16 cellular contexts compared by ENCODE assay signal in genomic region chr2:197249771-197250397, GRCh38.
DNase-seq lines count a peak whose midpoint lies in the region; ATAC-seq, FAIRE-seq and TF ChIP-seq lines count a peak whose summit lies in the region.
"Had no signal": no experiment of that assay in that cellular context is flagged by ENCODE, and none has a peak within 500 bp of the region (broad histone marks: within the 10 kb centered on the region; RNA-seq: fewer than 3 reads in every experiment).

No MANE protein-coding gene starts in this region.

- ATAC-seq in activated CD4-positive, alpha-beta T cell treated with anti-CD3 and anti-CD28 coated beads for 36 hours: no peak
- ATAC-seq in activated naive CD8-positive, alpha-beta T cell treated with anti-CD3 and anti-CD28 coated beads, Interleukin-2, amount 10 ng/mL, durations not matched to agents 7 days and 5 days (ENCODE audit: low read depth): no peak
- no peak for ATAC-seq in natural killer cell treated with Interleukin-12 subunit alpha and Interleukin-12 subunit beta and Interleukin-15 and Interleukin-18, amount 100 ng/mL, for 72 hours
- no peak for ATAC-seq in gastrocnemius medialis
- ATAC-seq: psoas muscle had no signal

- CTCF ChIA-PET in activated CD4-positive, alpha-beta T cell treated with anti-CD3 and anti-CD28 coated beads for 36 hours (lab: Charles Lee): interaction anchor here (0.7 to 2.1 kb wide), 8 partner anchors 9 to 68 kb away, joined by 3 to 6 read pairs (median 4); no protein-coding TSS in a partner anchor

- peaks cover 22% of the 10 kb centered on the region for H3K36me3 Mint-ChIP-seq in activated CD4-positive, alpha-beta T cell treated with anti-CD3 and anti-CD28 coated beads for 36 hours (ENCODE audit: low read depth)
- H3K36me3 Mint-ChIP-seq in activated naive CD8-positive, alpha-beta T cell treated with anti-CD3 and anti-CD28 coated beads, Interleukin-2, amount 10 ng/mL, durations not matched to agents 7 days and 5 days: peaks cover 27% of the 10 kb centered on the region
- peaks cover 21% of the 10 kb centered on the region for H3K36me3 Mint-ChIP-seq in natural killer cell treated with Interleukin-12 subunit alpha and Interleukin-12 subunit beta and Interleukin-15 and Interleukin-18, amount 100 ng/mL, for 72 hours

- H3K36me3 ChIP-seq in small intestine (ENCODE audit: control insufficient read depth in 2 of 2, insufficient read depth in 2 of 2, low read length in 2 of 2) (no peaks in the 10 kb centered on the region), MG63 (no peaks in the 10 kb centered on the region), gastrocnemius medialis (no peaks in the 10 kb centered on the region)
- H3K36me3 ChIP-seq: SJSA1, stomach had no signal

- H3K27ac Mint-ChIP-seq in activated CD4-positive, alpha-beta T cell treated with anti-CD3 and anti-CD28 coated beads for 36 hours: peak overlapping the region; percentile 75
- H3K27ac Mint-ChIP-seq in activated naive CD8-positive, alpha-beta T cell treated with anti-CD3 and anti-CD28 coated beads, Interleukin-2, amount 10 ng/mL, durations not matched to agents 7 days and 5 days: peak overlapping the region; percentile 72
- H3K27ac Mint-ChIP-seq in natural killer cell treated with Interleukin-12 subunit alpha and Interleukin-12 subunit beta and Interleukin-15 and Interleukin-18, amount 100 ng/mL, for 72 hours: peak overlapping the region; percentile 96 to 98

- intact Hi-C loops in activated CD4-positive, alpha-beta T cell treated with anti-CD3 and anti-CD28 coated beads for 36 hours (cut with DNase I, micrococcal nuclease): no loop called here
- intact Hi-C loops in gastrocnemius medialis (cut with DNase I; ENCODE audit: low total_unique reads): no loop called here

- peak overlapping the region; percentile 51 for H3K4me3 Mint-ChIP-seq in activated CD4-positive, alpha-beta T cell treated with anti-CD3 and anti-CD28 coated beads for 36 hours
- peak overlapping the region; percentile 51 for H3K4me3 Mint-ChIP-seq in activated naive CD8-positive, alpha-beta T cell treated with anti-CD3 and anti-CD28 coated beads, Interleukin-2, amount 10 ng/mL, durations not matched to agents 7 days and 5 days
- peak overlapping the region; percentile 79 for H3K4me3 Mint-ChIP-seq in natural killer cell treated with Interleukin-12 subunit alpha and Interleukin-12 subunit beta and Interleukin-15 and Interleukin-18, amount 100 ng/mL, for 72 hours

- no peak for TF ChIP-seq POLR2A in gastrocnemius medialis (IDR thresholded peaks at IDR 0.05)

- in situ Hi-C loops in gastrocnemius medialis (cut with MboI; ENCODE audit: low sequenced_read_pairs in 4 of 4): no loop called here

- POLR2A ChIA-PET in activated CD4-positive, alpha-beta T cell treated with anti-CD3 and anti-CD28 coated beads for 36 hours (lab: Charles Lee): no interaction called here
- POLR2A ChIA-PET in activated naive CD8-positive, alpha-beta T cell treated with anti-CD3 and anti-CD28 coated beads, Interleukin-2, amount 10 ng/mL, durations not matched to agents 7 days and 5 days (lab: Charles Lee): interaction anchor here (1.5 to 2.3 kb wide), 2 partner anchors 9 to 59 kb away, joined by 6 to 9 read pairs; no protein-coding TSS in a partner anchor

- no peak for FAIRE-seq in small intestine (lab: Jason Lieb, UNC)

- H3K9me3 ChIP-seq in small intestine (ENCODE audit: control insufficient read depth, low read depth): no peaks in the 10 kb centered on the region
- no peaks in the 10 kb centered on the region for H3K9me3 ChIP-seq in MG63
- no peaks in the 10 kb centered on the region for H3K9me3 ChIP-seq in gastrocnemius medialis
- H3K9me3 ChIP-seq: psoas muscle, SJSA1, stomach had no signal

- TF ChIP-seq CTCF in HL-60 (IDR thresholded peaks at IDR 0.05; ENCODE audit: insufficient read depth, low read length): no peak
- TF ChIP-seq CTCF in gastrocnemius medialis (IDR thresholded peaks at IDR 0.05 in 4 of 5, conservative IDR thresholded peaks at IDR 0.05 in 1 of 5): no peak

- DNase-seq in activated CD4-positive, alpha-beta T cell treated with anti-CD3 and anti-CD28 coated beads for 36 hours: no peak
- DNase-seq in activated CD4-positive, alpha-beta T cell treated with anti-CD3 and anti-CD28 coated beads, Interleukin-2, amount 50 U/mL, for 4 hours: no peak
- no peak for DNase-seq in HL-60 (ENCODE audit: low read depth in 1 of 2, low spot score in 1 of 2)
- no peak for DNase-seq in activated naive CD8-positive, alpha-beta T cell treated with anti-CD3 and anti-CD28 coated beads, Interleukin-2, amount 10 ng/mL, durations not matched to agents 7 days and 5 days
- no peak for DNase-seq in natural killer cell treated with Interleukin-12 subunit alpha and Interleukin-12 subunit beta and Interleukin-15 and Interleukin-18, amount 100 ng/mL, for 72 hours (ENCODE audit: low spot score)
- DNase-seq in small intestine: no peak
- DNase-seq in MG63: no peak
- no peak for DNase-seq in gastrocnemius medialis
- DNase-seq: amygdala, Kasumi-1, NCI-H2171 treated with DMSO at 0.1 percent for 48 hours, NCI-H82, PC-9, psoas muscle, stomach had no signal

- H3K4me1 Mint-ChIP-seq in activated CD4-positive, alpha-beta T cell treated with anti-CD3 and anti-CD28 coated beads for 36 hours: peaks cover 81% of the 10 kb centered on the region
- H3K4me1 Mint-ChIP-seq in activated naive CD8-positive, alpha-beta T cell treated with anti-CD3 and anti-CD28 coated beads, Interleukin-2, amount 10 ng/mL, durations not matched to agents 7 days and 5 days: peaks cover 64% of the 10 kb centered on the region
- peaks cover 58 to 77% of the 10 kb centered on the region in 2 donors for H3K4me1 Mint-ChIP-seq in natural killer cell treated with Interleukin-12 subunit alpha and Interleukin-12 subunit beta and Interleukin-15 and Interleukin-18, amount 100 ng/mL, for 72 hours (ENCODE audit: low read depth in 2 of 2)

- H3K4me1 ChIP-seq in small intestine (ENCODE audit: control insufficient read depth in 2 of 2, insufficient read depth in 1 of 2, low read depth in 1 of 2, low read length in 1 of 2) (peaks cover 0 to 4% of the 10 kb centered on the region in 2 donors), gastrocnemius medialis (no peaks in the 10 kb centered on the region)

- H3K4me3 ChIP-seq in HL-60 (replicated peaks; ENCODE audit: insufficient read depth, low read length) (no peak overlapping the region), small intestine (ENCODE audit: low read depth in 1 of 2, low read length in 2 of 2) (no peak overlapping the region), MG63 (no peak overlapping the region), gastrocnemius medialis (no peak overlapping the region)
- H3K4me3 ChIP-seq: PC-9, psoas muscle, SJSA1, stomach had no signal

- H3K27ac ChIP-seq in HL-60 (replicated peaks): peak overlapping the region; percentile 53
- no peak overlapping the region for H3K27ac ChIP-seq in small intestine (ENCODE audit: low read depth in 1 of 2, low read length in 1 of 2)
- H3K27ac ChIP-seq in gastrocnemius medialis: no peak overlapping the region
- H3K27ac ChIP-seq: PC-9, psoas muscle, SJSA1, stomach had no signal

- H3K27me3 Mint-ChIP-seq in activated CD4-positive, alpha-beta T cell treated with anti-CD3 and anti-CD28 coated beads for 36 hours: no peaks in the 10 kb centered on the region
- H3K27me3 Mint-ChIP-seq in activated naive CD8-positive, alpha-beta T cell treated with anti-CD3 and anti-CD28 coated beads, Interleukin-2, amount 10 ng/mL, durations not matched to agents 7 days and 5 days: no peaks in the 10 kb centered on the region
- H3K27me3 Mint-ChIP-seq in natural killer cell treated with Interleukin-12 subunit alpha and Interleukin-12 subunit beta and Interleukin-15 and Interleukin-18, amount 100 ng/mL, for 72 hours: no peaks in the 10 kb centered on the region

- no peaks in the 10 kb centered on the region for H3K27me3 ChIP-seq in HL-60 (ENCODE audit: insufficient read depth, poor library complexity, severe bottlenecking)
- H3K27me3 ChIP-seq in small intestine (ENCODE audit: control insufficient read depth in 2 of 2, insufficient read depth in 2 of 2, low read length in 2 of 2): no peaks in the 10 kb centered on the region
- H3K27me3 ChIP-seq in MG63: no peaks in the 10 kb centered on the region
- H3K27me3 ChIP-seq in gastrocnemius medialis: no peaks in the 10 kb centered on the region
- H3K27me3 ChIP-seq: SJSA1, stomach had no signal

- no peaks in the 10 kb centered on the region for H3K9me3 Mint-ChIP-seq in activated CD4-positive, alpha-beta T cell treated with anti-CD3 and anti-CD28 coated beads for 36 hours (ENCODE audit: low read depth)
- no peaks in the 10 kb centered on the region for H3K9me3 Mint-ChIP-seq in activated naive CD8-positive, alpha-beta T cell treated with anti-CD3 and anti-CD28 coated beads, Interleukin-2, amount 10 ng/mL, durations not matched to agents 7 days and 5 days
- no peaks in the 10 kb centered on the region for H3K9me3 Mint-ChIP-seq in natural killer cell treated with Interleukin-12 subunit alpha and Interleukin-12 subunit beta and Interleukin-15 and Interleukin-18, amount 100 ng/mL, for 72 hours

- WGBS in small intestine, 3 donors: 80 to 90% (median 89%) methylated on average over 3 of the region's 3 CpGs
